ENCODE assay signal across 30 cellular contexts in genomic region chr10:89923661-89924060, GRCh38.
"Had no signal": no experiment of that assay in that cellular context is flagged by ENCODE, and none has a peak within 500 bp of the region (broad histone marks: within the 10 kb centered on the region; RNA-seq: fewer than 3 reads in every experiment).

No MANE protein-coding gene starts in this region.

- H3K4me1 ChIP-seq: sigmoid colon, upper lobe of left lung, vagina had no signal

- H3K36me3 ChIP-seq: neutrophil, sigmoid colon, upper lobe of left lung, vagina had no signal

- DNase-seq: activated CD4-positive, alpha-beta memory T cell treated with anti-CD3 and anti-CD28 coated beads, Interleukin-2, amount 10 ng/mL, durations not matched to agents 7 days and 5 days; activated CD4-positive, alpha-beta T cell treated with anti-CD3 and anti-CD28 coated beads, Interleukin-2, amount 10 ng/mL, durations not matched to agents 7 days and 5 days; activated CD4-positive, CD25-positive, alpha-beta regulatory T cell treated with anti-CD3 and anti-CD28 coated beads, Interleukin-2, amount 50 U/mL, for 72 hours; activated CD8-positive, alpha-beta memory T cell treated with anti-CD3 and anti-CD28 coated beads, Interleukin-2, amount 50 U/mL, for 48 hours; activated gamma-delta T cell treated with Interleukin-2 at 50 U/mL for 16 hours; activated naive CD8-positive, alpha-beta T cell treated with anti-CD3 and anti-CD28 coated beads, Interleukin-2, amount 50 U/mL, for 24 hours; activated T-cell treated with anti-CD3 and anti-CD28 coated beads, Interleukin-2, amount 50 U/mL, for 24 hours; amygdala; dermis blood vessel endothelial cell; effector CD4-positive, alpha-beta T cell; head of caudate nucleus; hippocampal formation; kidney; left colon; naive B cell; nephron progenitor cell; retina; sigmoid colon; small intestine; stimulated activated CD4-positive, alpha-beta T cell treated with anti-CD3 and anti-CD28 coated beads, Interleukin-4, amount 100 ng/mL, for 4 hours; stimulated activated CD8-positive, alpha-beta memory T cell treated with anti-CD3 and anti-CD28 coated beads, Interleukin-4, amount 100 ng/mL, for 48 hours; stimulated activated naive CD8-positive, alpha-beta T cell treated with anti-CD3 and anti-CD28 coated beads, Interleukin-15, amount 100 ng/mL, for 72 hours; substantia nigra; T-helper 17 cell; T1000; upper lobe of left lung had no signal

- H3K27me3 ChIP-seq: neutrophil, sigmoid colon, upper lobe of left lung, vagina had no signal

- H3K4me3 ChIP-seq: sigmoid colon, upper lobe of left lung, vagina had no signal

- H3K27ac ChIP-seq: neutrophil, sigmoid colon, upper lobe of left lung, vagina had no signal

- H3K9me3 ChIP-seq: neutrophil, sigmoid colon, upper lobe of left lung, vagina had no signal

- ATAC-seq: activated naive CD8-positive, alpha-beta T cell treated with anti-CD3 and anti-CD28 coated beads, Interleukin-2, amount 50 U/mL, for 24 hours; activated T-helper 17 cell treated with anti-CD3 and anti-CD28 coated beads, Interleukin-2, amount 50 U/mL, for 72 hours; left colon; stimulated activated memory B cell treated with anti-CD40 and anti-IgM and Interleukin-4, amounts not matched to agents 10 μg/mL and 1 μg/mL and 100 μg/mL, for 72 hours; stimulated activated naive CD8-positive, alpha-beta T cell treated with anti-CD3 and anti-CD28 coated beads, Interleukin-15, amount 100 ng/mL, for 72 hours; T-helper 17 cell had no signal
